In the genomic region with DNA sequence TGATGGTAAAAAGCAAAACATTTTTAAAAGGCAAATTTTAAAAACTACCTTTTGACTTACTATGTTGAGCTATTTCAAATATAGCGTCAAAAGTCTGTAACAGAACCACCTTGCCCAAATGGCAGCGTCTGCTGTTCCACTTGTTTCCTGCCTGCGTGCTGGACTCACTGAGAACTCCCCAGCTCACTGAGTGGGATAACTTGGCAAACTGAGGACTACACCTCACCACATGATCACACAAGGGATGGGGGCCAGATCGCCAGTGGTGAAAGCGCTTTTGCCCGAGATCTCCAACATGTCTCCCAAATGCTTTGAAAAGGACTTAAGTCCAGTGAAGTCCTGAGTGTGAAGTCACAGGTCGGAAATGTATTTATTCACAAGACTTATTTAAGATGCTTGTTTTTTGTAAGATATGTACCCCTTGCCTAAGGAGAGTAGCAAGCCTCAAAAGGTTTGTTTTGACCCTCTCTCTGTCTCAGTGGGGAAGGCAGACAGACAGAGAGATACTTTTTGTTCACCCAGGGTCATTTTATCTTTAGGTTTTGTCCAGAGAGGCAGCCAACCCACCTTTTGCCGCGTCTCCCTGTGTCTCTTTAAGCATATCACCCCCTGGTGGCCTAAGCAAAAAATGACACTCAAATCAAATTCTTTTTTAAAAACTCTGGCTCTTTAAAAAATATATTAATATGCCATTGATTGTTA, we compare ENCODE assay signal across 8 cellular contexts.
DNase-seq lines count a peak whose midpoint lies in the region; ATAC-seq and TF ChIP-seq lines count a peak whose summit lies in the region.

No MANE protein-coding gene starts in this region.

- H3K36me3 ChIP-seq in gastrocnemius medialis = no peaks in the 10 kb centered on the region

- H3K36me3 Mint-ChIP-seq in stimulated activated naive B cell treated with anti-CD40 and anti-IgM and Interleukin-4, amounts not matched to agents 10 μg/mL and 1 μg/mL and 100 μg/mL, for 72 hours = no peaks in the 10 kb centered on the region

- peaks cover 24 to 30% of the 10 kb centered on the region in 2 donors for H3K4me1 ChIP-seq in gastrocnemius medialis

- H3K9me3 Mint-ChIP-seq in stimulated activated naive B cell treated with anti-CD40 and anti-IgM and Interleukin-4, amounts not matched to agents 10 μg/mL and 1 μg/mL and 100 μg/mL, for 72 hours = no peaks in the 10 kb centered on the region

- no peaks in the 10 kb centered on the region for H3K27me3 ChIP-seq in gastrocnemius medialis

- H3K4me3 Mint-ChIP-seq in stimulated activated naive B cell treated with anti-CD40 and anti-IgM and Interleukin-4, amounts not matched to agents 10 μg/mL and 1 μg/mL and 100 μg/mL, for 72 hours = no peak overlapping the region

- H3K27ac Mint-ChIP-seq in stimulated activated naive B cell treated with anti-CD40 and anti-IgM and Interleukin-4, amounts not matched to agents 10 μg/mL and 1 μg/mL and 100 μg/mL, for 72 hours = no peak overlapping the region

- TF ChIP-seq POLR2A in gastrocnemius medialis (IDR thresholded peaks at IDR 0.05) = no peak

- no peak overlapping the region for H3K27ac ChIP-seq in gastrocnemius medialis

- H3K4me1 Mint-ChIP-seq in stimulated activated naive B cell treated with anti-CD40 and anti-IgM and Interleukin-4, amounts not matched to agents 10 μg/mL and 1 μg/mL and 100 μg/mL, for 72 hours = no peaks in the 10 kb centered on the region

- H3K9me3 ChIP-seq in gastrocnemius medialis = no peaks in the 10 kb centered on the region

- ATAC-seq in SK-N-SH treated with all-trans-retinoic acid at 6 μM for 48 hours (peak; percentile 21; the same call in 1 of the 3 replicates), gastrocnemius medialis (peak in 1 of 2 donors; percentile 28), GM18517 (IDR thresholded peaks at IDR 0.05; ENCODE audit: unreplicated experiment) (no peak)
- ATAC-seq in stimulated activated naive B cell treated with anti-CD40 and anti-IgM and Interleukin-4, amounts not matched to agents 10 μg/mL and 1 μg/mL and 100 μg/mL, for 72 hours (replicated peaks) = no peak

- H3K27me3 Mint-ChIP-seq in stimulated activated naive B cell treated with anti-CD40 and anti-IgM and Interleukin-4, amounts not matched to agents 10 μg/mL and 1 μg/mL and 100 μg/mL, for 72 hours = peaks cover 7 to 12% of the 10 kb centered on the region in 2 donors

- in situ Hi-C loops in gastrocnemius medialis (cut with MboI; ENCODE audit: low sequenced_read_pairs in 4 of 4) = loop anchor here in 1 of 4 donors (5.0 kb wide), 1 partner anchor 330 kb away; no protein-coding TSS in a partner anchor

- DNase-seq in NCI-H2196 (lab: John Stamatoyannopoulos, UW; ENCODE audit: unreplicated experiment) = peak; percentile 32
- no peak for DNase-seq in NCI-H2196 treated with DMSO at 0.1 percent for 48 hours (lab: John Stamatoyannopoulos, UW; ENCODE audit: unreplicated experiment)
- peak; percentile 12 for DNase-seq in HS-27A (ENCODE audit: low read depth)
- peak; percentile 41 for DNase-seq in germinal center (ENCODE audit: low spot score)
- no peak for DNase-seq in gastrocnemius medialis
- no peak for DNase-seq in stimulated activated naive B cell treated with anti-CD40 and anti-IgM and Interleukin-4, amounts not matched to agents 10 μg/mL and 1 μg/mL and 100 μg/mL, for 72 hours

- intact Hi-C loops in gastrocnemius medialis (cut with DNase I; ENCODE audit: low total_unique reads) = loop anchor here (1.0 kb wide), 1 partner anchor 331 kb away; no protein-coding TSS in a partner anchor

- TF ChIP-seq CTCF in gastrocnemius medialis (IDR thresholded peaks at IDR 0.05 in 4 of 5, conservative IDR thresholded peaks at IDR 0.05 in 1 of 5) = peak; percentile 37 to 67 (median 59)

- H3K4me3 ChIP-seq in gastrocnemius medialis = no peak overlapping the region

TF ChIP-seq in SK-N-SH treated with all-trans-retinoic acid at 6 μM for 48 hours, 23 proteins besides CTCF, POLR2A, EP300 and RAD21:
- TF ChIP-seq PPARA (CRISPR knock-in tag; IDR thresholded peaks at IDR 0.05; ENCODE audit: borderline replicate concordance) (no peak), GLIS3 (CRISPR knock-in tag; IDR thresholded peaks at IDR 0.05) (no peak), ESRRG (CRISPR knock-in tag; IDR thresholded peaks at IDR 0.05) (no peak), CSDC2 (CRISPR knock-in tag; IDR thresholded peaks at IDR 0.05) (no peak), RARB (CRISPR knock-in tag; IDR thresholded peaks at IDR 0.05) (no peak), ISL1 (CRISPR knock-in tag; IDR thresholded peaks at IDR 0.05) (no peak), ZNF8 (CRISPR knock-in tag; IDR thresholded peaks at IDR 0.05) (no peak), OSR1 (CRISPR knock-in tag; IDR thresholded peaks at IDR 0.05) (no peak), ZNF565 (CRISPR knock-in tag; conservative IDR thresholded peaks at IDR 0.05; ENCODE audit: low read depth) (no peak), BACH2 (CRISPR knock-in tag; IDR thresholded peaks at IDR 0.05; ENCODE audit: borderline replicate concordance) (no peak)
- TF ChIP-seq, protein P1, sequence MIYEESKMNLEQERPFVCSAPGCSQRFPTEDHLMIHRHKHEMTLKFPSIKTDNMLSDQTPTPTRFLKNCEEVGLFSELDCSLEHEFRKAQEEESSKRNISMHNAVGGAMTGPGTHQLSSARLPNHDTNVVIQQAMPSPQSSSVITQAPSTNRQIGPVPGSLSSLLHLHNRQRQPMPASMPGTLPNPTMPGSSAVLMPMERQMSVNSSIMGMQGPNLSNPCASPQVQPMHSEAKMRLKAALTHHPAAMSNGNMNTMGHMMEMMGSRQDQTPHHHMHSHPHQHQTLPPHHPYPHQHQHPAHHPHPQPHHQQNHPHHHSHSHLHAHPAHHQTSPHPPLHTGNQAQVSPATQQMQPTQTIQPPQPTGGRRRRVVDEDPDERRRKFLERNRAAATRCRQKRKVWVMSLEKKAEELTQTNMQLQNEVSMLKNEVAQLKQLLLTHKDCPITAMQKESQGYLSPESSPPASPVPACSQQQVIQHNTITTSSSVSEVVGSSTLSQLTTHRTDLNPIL (CRISPR knock-in tag; IDR thresholded peaks at IDR 0.05; ENCODE audit: low read depth) = no peak
- TF ChIP-seq, protein P2, sequence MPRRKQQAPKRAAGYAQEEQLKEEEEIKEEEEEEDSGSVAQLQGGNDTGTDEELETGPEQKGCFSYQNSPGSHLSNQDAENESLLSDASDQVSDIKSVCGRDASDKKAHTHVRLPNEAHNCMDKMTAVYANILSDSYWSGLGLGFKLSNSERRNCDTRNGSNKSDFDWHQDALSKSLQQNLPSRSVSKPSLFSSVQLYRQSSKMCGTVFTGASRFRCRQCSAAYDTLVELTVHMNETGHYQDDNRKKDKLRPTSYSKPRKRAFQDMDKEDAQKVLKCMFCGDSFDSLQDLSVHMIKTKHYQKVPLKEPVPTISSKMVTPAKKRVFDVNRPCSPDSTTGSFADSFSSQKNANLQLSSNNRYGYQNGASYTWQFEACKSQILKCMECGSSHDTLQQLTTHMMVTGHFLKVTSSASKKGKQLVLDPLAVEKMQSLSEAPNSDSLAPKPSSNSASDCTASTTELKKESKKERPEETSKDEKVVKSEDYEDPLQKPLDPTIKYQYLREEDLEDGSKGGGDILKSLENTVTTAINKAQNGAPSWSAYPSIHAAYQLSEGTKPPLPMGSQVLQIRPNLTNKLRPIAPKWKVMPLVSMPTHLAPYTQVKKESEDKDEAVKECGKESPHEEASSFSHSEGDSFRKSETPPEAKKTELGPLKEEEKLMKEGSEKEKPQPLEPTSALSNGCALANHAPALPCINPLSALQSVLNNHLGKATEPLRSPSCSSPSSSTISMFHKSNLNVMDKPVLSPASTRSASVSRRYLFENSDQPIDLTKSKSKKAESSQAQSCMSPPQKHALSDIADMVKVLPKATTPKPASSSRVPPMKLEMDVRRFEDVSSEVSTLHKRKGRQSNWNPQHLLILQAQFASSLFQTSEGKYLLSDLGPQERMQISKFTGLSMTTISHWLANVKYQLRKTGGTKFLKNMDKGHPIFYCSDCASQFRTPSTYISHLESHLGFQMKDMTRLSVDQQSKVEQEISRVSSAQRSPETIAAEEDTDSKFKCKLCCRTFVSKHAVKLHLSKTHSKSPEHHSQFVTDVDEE (CRISPR knock-in tag; IDR thresholded peaks at IDR 0.05) = no peak

Comparison
In these comparisons a context has a peak if more than half of its experiments do, and no peak if none do; other contexts are left out.
1. DNase-seq: peak in NCI-H2196 (single experiment), HS-27A (single experiment) and germinal center (single experiment); none in NCI-H2196 treated with DMSO at 0.1 percent for 48 hours (single experiment), gastrocnemius medialis (0 of 2) and stimulated activated naive B cell treated with anti-CD40 and anti-IgM and Interleukin-4, amounts not matched to agents 10 μg/mL and 1 μg/mL and 100 μg/mL, for 72 hours (single experiment).